In the genomic region with DNA sequence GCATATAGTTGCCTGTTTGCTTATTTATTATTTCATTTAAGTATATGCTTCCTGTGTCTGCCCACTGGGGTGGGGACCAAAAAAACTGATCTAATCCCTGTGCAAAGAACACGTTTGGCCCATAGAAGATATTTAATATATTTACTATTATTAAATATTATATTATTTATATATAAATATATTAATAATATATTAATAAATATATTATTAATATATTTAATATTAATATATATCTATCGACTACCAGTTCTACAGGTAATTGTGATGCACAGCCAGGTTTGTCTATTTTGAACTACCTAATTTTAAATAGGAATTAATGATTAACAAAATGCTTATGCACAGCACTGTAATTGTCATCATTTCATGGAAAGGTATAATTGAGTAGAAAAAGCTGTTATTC, we compare ENCODE assay signal across 29 cellular contexts.
"Had no signal": no experiment of that assay in that cellular context is flagged by ENCODE, and none has a peak within 500 bp of the region (broad histone marks: within the 10 kb centered on the region; RNA-seq: fewer than 3 reads in every experiment).

No MANE protein-coding gene starts in this region.

- H3K36me3 ChIP-seq: colonic mucosa, esophagus muscularis mucosa, esophagus squamous epithelium, gastrocnemius medialis, gastroesophageal sphincter, heart left ventricle, heart right ventricle had no signal

- FAIRE-seq: colon, endometrium, endothelial cell of umbilical vein, frontal cortex had no signal

- H3K27ac Mint-ChIP-seq: dendritic cell treated with granulocyte-macrophage colony-stimulating factor and Interleukin-4, amounts not matched to agents 40 ng/mL and 50 ng/mL, for 4 days; effector memory CD8-positive, alpha-beta T cell; endodermal cell had no signal

- H3K27me3 ChIP-seq: colonic mucosa, dorsolateral prefrontal cortex, esophagus muscularis mucosa, esophagus squamous epithelium, foreskin keratinocyte, gastrocnemius medialis, gastroesophageal sphincter, heart left ventricle, heart right ventricle had no signal

- H3K4me3 ChIP-seq: colonic mucosa, coronary artery, dorsolateral prefrontal cortex, esophagus muscularis mucosa, esophagus squamous epithelium, gastrocnemius medialis, gastroesophageal sphincter, heart left ventricle, heart right ventricle had no signal

- DNase-seq: colonic mucosa; cortex of kidney; dermis blood vessel endothelial cell; dorsolateral prefrontal cortex; effector CD4-positive, alpha-beta T cell; effector CD8-positive, alpha-beta T cell; effector memory CD4-positive, alpha-beta T cell; effector memory CD8-positive, alpha-beta T cell; endodermal cell; erythroblast; esophagus squamous epithelium; foreskin fibroblast; foreskin keratinocyte; foreskin melanocyte; gastrocnemius medialis; glutamatergic neuron; head of caudate nucleus; heart left ventricle; heart right ventricle had no signal

- H3K9me3 Mint-ChIP-seq: dendritic cell treated with granulocyte-macrophage colony-stimulating factor and Interleukin-4, amounts not matched to agents 40 ng/mL and 50 ng/mL, for 4 days; endodermal cell had no signal

- H3K4me3 Mint-ChIP-seq: dendritic cell treated with granulocyte-macrophage colony-stimulating factor and Interleukin-4, amounts not matched to agents 40 ng/mL and 50 ng/mL, for 4 days; effector memory CD8-positive, alpha-beta T cell; endodermal cell had no signal

- ATAC-seq: effector memory CD8-positive, alpha-beta T cell; esophagus mucosa; foreskin keratinocyte; gastrocnemius medialis; gastroesophageal sphincter; heart left ventricle; heart right ventricle had no signal

- H3K4me1 ChIP-seq: colonic mucosa, esophagus muscularis mucosa, esophagus squamous epithelium, gastrocnemius medialis, gastroesophageal sphincter, heart left ventricle, heart right ventricle had no signal

- H3K4me1 Mint-ChIP-seq: endodermal cell had no signal

- H3K27me3 Mint-ChIP-seq: dendritic cell treated with granulocyte-macrophage colony-stimulating factor and Interleukin-4, amounts not matched to agents 40 ng/mL and 50 ng/mL, for 4 days; effector memory CD8-positive, alpha-beta T cell had no signal

- H3K9me3 ChIP-seq: colonic mucosa, esophagus muscularis mucosa, esophagus squamous epithelium, gastrocnemius medialis, gastroesophageal sphincter, heart left ventricle, heart right ventricle had no signal

- H3K27ac ChIP-seq: colonic mucosa, coronary artery, dorsolateral prefrontal cortex, epithelial cell of prostate, esophagus muscularis mucosa, esophagus squamous epithelium, foreskin keratinocyte, gastrocnemius medialis, gastroesophageal sphincter, heart left ventricle, heart right ventricle had no signal
